Comparison of ENCODE assay signal across 27 cellular contexts in genomic region chr21:33057385-33057940, GRCh38. TPM values are rescaled to one million over a fixed set of nuclear protein-coding genes. Genes with fewer than 3 reads are reported as not detected.
"Had no signal": no experiment of that assay in that cellular context is flagged by ENCODE, and none has a peak within 500 bp of the region (broad histone marks: within the 10 kb centered on the region; RNA-seq: fewer than 3 reads in every experiment).

No MANE protein-coding gene starts in this region.

- ATAC-seq: effector memory CD8-positive, alpha-beta T cell; gastroesophageal sphincter; lower lobe of right lung; natural killer cell treated with Interleukin-12 subunit alpha and Interleukin-12 subunit beta and Interleukin-15 and Interleukin-18, amount 100 ng/mL, for 72 hours; stimulated activated naive B cell treated with anti-CD40 and anti-IgM and Interleukin-4, amounts not matched to agents 10 μg/mL and 1 μg/mL and 100 μg/mL, for 72 hours; stimulated activated naive CD8-positive, alpha-beta T cell treated with anti-CD3 and anti-CD28 coated beads, Interleukin-15, amount 100 ng/mL, for 72 hours had no signal

- H3K4me1 ChIP-seq: gastroesophageal sphincter, transverse colon had no signal

- DNase-seq: cortex of kidney; effector memory CD8-positive, alpha-beta T cell; esophagus squamous epithelium; foreskin fibroblast; kidney; left cardiac atrium; left ventricle myocardium inferior; lower lobe of right lung; posterior cingulate gyrus; stimulated activated CD4-positive, alpha-beta T cell treated with anti-CD3 and anti-CD28 coated beads, Interleukin-2, amount 100 ng/mL, for 24 hours; stimulated activated CD4-positive, alpha-beta T cell treated with anti-CD3 and anti-CD28 coated beads, Interleukin-4, amount 100 ng/mL, for 4 hours; stimulated activated naive B cell treated with anti-CD40 and anti-IgM and Interleukin-4, amounts not matched to agents 10 μg/mL and 1 μg/mL and 100 μg/mL, for 72 hours; stimulated activated naive CD8-positive, alpha-beta T cell treated with anti-CD3 and anti-CD28 coated beads, Interleukin-15, amount 100 ng/mL, for 72 hours; transverse colon had no signal

- H3K4me3 ChIP-seq: esophagus squamous epithelium, gastroesophageal sphincter, left ventricle myocardium inferior, lower lobe of right lung, skin epidermis, thoracic aorta, transverse colon had no signal

- H3K27ac ChIP-seq: epithelial cell of prostate, esophagus squamous epithelium, gastroesophageal sphincter, left ventricle myocardium inferior, lower lobe of right lung, skin epidermis, thoracic aorta, transverse colon had no signal

- H3K36me3 ChIP-seq: esophagus squamous epithelium, gastroesophageal sphincter, left ventricle myocardium inferior, lower lobe of right lung, thoracic aorta, transverse colon had no signal

- H3K9me3 ChIP-seq: esophagus squamous epithelium, gastroesophageal sphincter, left ventricle myocardium inferior, lower lobe of right lung, thoracic aorta, transverse colon had no signal

RNA-seq across cellular contexts. Expression of gene OLIG1, which starts 12.5 kb away (rescaled TPM):
- total RNA-seq: chondrocyte, esophagus squamous epithelium, gastroesophageal sphincter, mesothelial cell of epicardium, mucosa of gallbladder, osteocyte, pulmonary artery endothelial cell, subcutaneous adipose tissue, thoracic aorta, transverse colon, ureter had no signal

RNA-seq across cellular contexts. Expression of gene OLIG2, which starts 31.7 kb away (rescaled TPM):
- total RNA-seq: esophagus squamous epithelium; gastroesophageal sphincter; kidney; left cardiac atrium; left ventricle myocardium inferior; lower lobe of right lung; mucosa of gallbladder; natural killer cell treated with Interleukin-12 subunit alpha and Interleukin-12 subunit beta and Interleukin-15 and Interleukin-18, amount 100 ng/mL, for 72 hours; pulmonary artery endothelial cell; sciatic nerve; subcutaneous adipose tissue; thoracic aorta; transverse colon; ureter had no signal
